Comparison of ENCODE assay signal across 13 cellular contexts in genomic region chr6:10451828-10452509, GRCh38. TPM values are rescaled to one million over a fixed set of nuclear protein-coding genes. Genes with fewer than 3 reads are reported as not detected.
DNase-seq lines count a peak whose midpoint lies in the region; ATAC-seq and TF ChIP-seq lines count a peak whose summit lies in the region.
"Had no signal": no experiment of that assay in that cellular context is flagged by ENCODE, and none has a peak within 500 bp of the region (broad histone marks: within the 10 kb centered on the region; RNA-seq: fewer than 3 reads in every experiment).

No MANE protein-coding gene starts in this region.

- no peaks in the 10 kb centered on the region for H3K36me3 Mint-ChIP-seq in activated T-helper 2 cell treated with anti-CD3 and anti-CD28 coated beads, Interferon-gamma antibody, Interleukin-2, Interleukin-4, amounts not matched to agents 10 μg/mL and 5 μg/mL and 100 μg/mL, durations not matched to agents 14 hours and 24 hours and 36 hours (ENCODE audit: low read depth)
- no peaks in the 10 kb centered on the region for H3K36me3 Mint-ChIP-seq in activated T-cell treated with anti-CD3 and anti-CD28 coated beads, Interleukin-2, amount 50 U/mL, for 72 hours (ENCODE audit: insufficient read depth in 2 of 2)
- H3K36me3 Mint-ChIP-seq: activated CD8-positive, alpha-beta memory T cell treated with anti-CD3 and anti-CD28 coated beads, Interleukin-2, amount 10 ng/mL, durations not matched to agents 7 days and 5 days had no signal

- no peaks in the 10 kb centered on the region for H3K9me3 ChIP-seq in breast epithelium
- H3K9me3 ChIP-seq in lung (ENCODE audit: control insufficient read depth in 2 of 2, insufficient read depth in 1 of 2, low read length in 1 of 2), result no peaks in the 10 kb centered on the region
- H3K9me3 ChIP-seq: BLaER1 treated with 17β-estradiol and CSF1 and Interleukin-3, amounts not matched to agents 10 nM and 100 nM; spleen had no signal

- H3K4me3 Mint-ChIP-seq in activated T-helper 2 cell treated with anti-CD3 and anti-CD28 coated beads, Interferon-gamma antibody, Interleukin-2, Interleukin-4, amounts not matched to agents 10 μg/mL and 5 μg/mL and 100 μg/mL, durations not matched to agents 14 hours and 24 hours and 36 hours (ENCODE audit: low read depth), result no peak overlapping the region
- H3K4me3 Mint-ChIP-seq in activated T-cell treated with anti-CD3 and anti-CD28 coated beads, Interleukin-2, amount 50 U/mL, for 72 hours, result no peak overlapping the region
- H3K4me3 Mint-ChIP-seq: activated CD8-positive, alpha-beta memory T cell treated with anti-CD3 and anti-CD28 coated beads, Interleukin-2, amount 10 ng/mL, durations not matched to agents 7 days and 5 days had no signal

- no peak overlapping the region for H3K4me3 ChIP-seq in breast epithelium
- H3K4me3 ChIP-seq in lung, result no peak overlapping the region
- H3K4me3 ChIP-seq: BLaER1 treated with 17β-estradiol and CSF1 and Interleukin-3, amounts not matched to agents 10 nM and 100 nM; spleen had no signal

- in situ Hi-C loops in ACHN (cut with HindIII; ENCODE audit: low pct_ligation_motif_present, low pct_unique_long_range_greater_than_20kb, low sequenced_read_pairs), result no loop called here

- H3K27ac Mint-ChIP-seq in activated T-helper 2 cell treated with anti-CD3 and anti-CD28 coated beads, Interferon-gamma antibody, Interleukin-2, Interleukin-4, amounts not matched to agents 10 μg/mL and 5 μg/mL and 100 μg/mL, durations not matched to agents 14 hours and 24 hours and 36 hours, result no peak overlapping the region
- no peak overlapping the region for H3K27ac Mint-ChIP-seq in activated T-cell treated with anti-CD3 and anti-CD28 coated beads, Interleukin-2, amount 50 U/mL, for 72 hours
- H3K27ac Mint-ChIP-seq: activated CD8-positive, alpha-beta memory T cell treated with anti-CD3 and anti-CD28 coated beads, Interleukin-2, amount 10 ng/mL, durations not matched to agents 7 days and 5 days had no signal

- TF ChIP-seq POLR2A in breast epithelium (IDR thresholded peaks at IDR 0.05), result no peak

- H3K27ac ChIP-seq in breast epithelium (peak overlapping the region; percentile 45 to 80), lung (ENCODE audit: low read depth in 1 of 2, low read length in 1 of 2) (peak overlapping the region in 1 of 2 donors; percentile 49)
- H3K27ac ChIP-seq: BLaER1 treated with 17β-estradiol and CSF1 and Interleukin-3, amounts not matched to agents 10 nM and 100 nM; spleen had no signal

- WGBS in lung, 2 donors, result 40 to 61% methylated on average over 11 of the region's 11 CpGs

- H3K27me3 ChIP-seq in breast epithelium (no peaks in the 10 kb centered on the region), lung (ENCODE audit: control insufficient read depth, insufficient read depth) (no peaks in the 10 kb centered on the region)
- H3K27me3 ChIP-seq: BLaER1 treated with 17β-estradiol and CSF1 and Interleukin-3, amounts not matched to agents 10 nM and 100 nM had no signal

- no peaks in the 10 kb centered on the region for H3K4me1 ChIP-seq in breast epithelium
- no peaks in the 10 kb centered on the region for H3K4me1 ChIP-seq in lung (ENCODE audit: control insufficient read depth in 2 of 2, insufficient read depth in 2 of 2, low read length in 2 of 2)
- H3K4me1 ChIP-seq: spleen had no signal

- H3K9me3 Mint-ChIP-seq in activated T-helper 2 cell treated with anti-CD3 and anti-CD28 coated beads, Interferon-gamma antibody, Interleukin-2, Interleukin-4, amounts not matched to agents 10 μg/mL and 5 μg/mL and 100 μg/mL, durations not matched to agents 14 hours and 24 hours and 36 hours, result no peaks in the 10 kb centered on the region
- H3K9me3 Mint-ChIP-seq in activated T-cell treated with anti-CD3 and anti-CD28 coated beads, Interleukin-2, amount 50 U/mL, for 72 hours, result no peaks in the 10 kb centered on the region

- H3K36me3 ChIP-seq in breast epithelium (no peaks in the 10 kb centered on the region), lung (ENCODE audit: control insufficient read depth in 2 of 2, insufficient read depth in 2 of 2, low read length in 2 of 2) (no peaks in the 10 kb centered on the region)
- H3K36me3 ChIP-seq: BLaER1 treated with 17β-estradiol and CSF1 and Interleukin-3, amounts not matched to agents 10 nM and 100 nM; spleen had no signal

- TF ChIP-seq CTCF in breast epithelium (IDR thresholded peaks at IDR 0.05) (no peak), lung (IDR thresholded peaks at IDR 0.05; ENCODE audit: control extremely low read depth, extremely low read depth) (no peak)

- H3K4me1 Mint-ChIP-seq in activated T-helper 2 cell treated with anti-CD3 and anti-CD28 coated beads, Interferon-gamma antibody, Interleukin-2, Interleukin-4, amounts not matched to agents 10 μg/mL and 5 μg/mL and 100 μg/mL, durations not matched to agents 14 hours and 24 hours and 36 hours (ENCODE audit: low read depth), result no peaks in the 10 kb centered on the region
- no peaks in the 10 kb centered on the region for H3K4me1 Mint-ChIP-seq in activated T-cell treated with anti-CD3 and anti-CD28 coated beads, Interleukin-2, amount 50 U/mL, for 72 hours (ENCODE audit: low read depth)
- H3K4me1 Mint-ChIP-seq: activated CD8-positive, alpha-beta memory T cell treated with anti-CD3 and anti-CD28 coated beads, Interleukin-2, amount 10 ng/mL, durations not matched to agents 7 days and 5 days had no signal

- intact Hi-C loops in breast epithelium (cut with DNase I; ENCODE audit: low total_unique reads), result no loop called here
- intact Hi-C loops in activated T-helper 2 cell treated with anti-CD3 and anti-CD28 coated beads, Interferon-gamma antibody, Interleukin-2, Interleukin-4, amounts not matched to agents 10 μg/mL and 5 μg/mL and 100 μg/mL, durations not matched to agents 14 hours and 24 hours and 36 hours (cut with micrococcal nuclease), result no loop called here

- no peaks in the 10 kb centered on the region for H3K27me3 Mint-ChIP-seq in activated T-helper 2 cell treated with anti-CD3 and anti-CD28 coated beads, Interferon-gamma antibody, Interleukin-2, Interleukin-4, amounts not matched to agents 10 μg/mL and 5 μg/mL and 100 μg/mL, durations not matched to agents 14 hours and 24 hours and 36 hours (ENCODE audit: low read depth)
- no peaks in the 10 kb centered on the region for H3K27me3 Mint-ChIP-seq in activated T-cell treated with anti-CD3 and anti-CD28 coated beads, Interleukin-2, amount 50 U/mL, for 72 hours (ENCODE audit: low read depth)

- DNase-seq in ACHN (peak; percentile 96), LHCN-M2 (ENCODE audit: low read depth) (peak; percentile 88), breast epithelium (ENCODE audit: low spot score in 2 of 2) (peak; percentile 58 to 89), lung (ENCODE audit: low spot score) (peak; percentile 88), HUDEP-2 (lab: John Stamatoyannopoulos, UW; ENCODE audit: unreplicated experiment in 76 of 76) (no peak), Kasumi-1 (lab: John Stamatoyannopoulos, UW) (no peak)
- DNase-seq in activated T-helper 2 cell treated with anti-CD3 and anti-CD28 coated beads, Interferon-gamma antibody, Interleukin-2, Interleukin-4, amounts not matched to agents 10 μg/mL and 5 μg/mL and 100 μg/mL, durations not matched to agents 14 hours and 24 hours and 36 hours (ENCODE audit: low spot score), result no peak
- DNase-seq in activated T-cell treated with anti-CD3 and anti-CD28 coated beads, Interleukin-2, amount 50 U/mL, for 72 hours, result no peak
- DNase-seq: activated CD8-positive, alpha-beta memory T cell treated with anti-CD3 and anti-CD28 coated beads, Interleukin-2, amount 10 ng/mL, durations not matched to agents 7 days and 5 days; cerebellar nuclear complex; spleen; substantia nigra had no signal

- ATAC-seq in lung (ENCODE audit: insufficient read depth, low FRiP score), result peak; percentile 89
- ATAC-seq in activated T-cell treated with anti-CD3 and anti-CD28 coated beads, Interleukin-2, amount 50 U/mL, for 72 hours (replicated peaks in 1 of 2), result no peak
- ATAC-seq: activated CD8-positive, alpha-beta memory T cell treated with anti-CD3 and anti-CD28 coated beads, Interleukin-2, amount 10 ng/mL, durations not matched to agents 7 days and 5 days had no signal

RNA-seq across cellular contexts. Expression of gene TFAP2A, which starts 37.1 kb away (rescaled TPM):
- total RNA-seq in LHCN-M2 (2014; rRNA removed) (0.06 and 0.29 TPM in 2 replicates), breast epithelium (10 to 100 TPM in 2 of 3 donors, not detected in 1; 25.2 to 46.0 TPM), lung (1 to 10 TPM in 1 of 2 donors, under 1 TPM in 1; 0.14 to 2.7 TPM)
- polyA plus RNA-seq in LHCN-M2 (2012), result 0.90 TPM
- polyA plus RNA-seq in lung, result under 1 TPM; 0.55 to 0.73 TPM
- 0.23 TPM in 1 of 2 replicates, not detected in the other for total RNA-seq in activated T-helper 2 cell treated with anti-CD3 and anti-CD28 coated beads, Interferon-gamma antibody, Interleukin-2, Interleukin-4, amounts not matched to agents 10 μg/mL and 5 μg/mL and 100 μg/mL, durations not matched to agents 14 hours and 24 hours and 36 hours
- under 1 TPM; 0.35 to 0.36 TPM for total RNA-seq in activated T-cell treated with anti-CD3 and anti-CD28 coated beads, Interleukin-2, amount 50 U/mL, for 72 hours

Comparison
In these comparisons a context has a peak if more than half of its experiments do, and no peak if none do; other contexts are left out.
1. DNase-seq: peak in ACHN (single experiment), LHCN-M2 (single experiment), breast epithelium (2 of 2) and lung (single experiment); none in HUDEP-2 (0 of 76), Kasumi-1 (0 of 2), activated T-helper 2 cell treated with anti-CD3 and anti-CD28 coated beads, Interferon-gamma antibody, Interleukin-2, Interleukin-4, amounts not matched to agents 10 μg/mL and 5 μg/mL and 100 μg/mL, durations not matched to agents 14 hours and 24 hours and 36 hours (single experiment) and activated T-cell treated with anti-CD3 and anti-CD28 coated beads, Interleukin-2, amount 50 U/mL, for 72 hours (0 of 2).